Comparison of ENCODE assay signal across 8 cellular contexts in the genomic region with DNA sequence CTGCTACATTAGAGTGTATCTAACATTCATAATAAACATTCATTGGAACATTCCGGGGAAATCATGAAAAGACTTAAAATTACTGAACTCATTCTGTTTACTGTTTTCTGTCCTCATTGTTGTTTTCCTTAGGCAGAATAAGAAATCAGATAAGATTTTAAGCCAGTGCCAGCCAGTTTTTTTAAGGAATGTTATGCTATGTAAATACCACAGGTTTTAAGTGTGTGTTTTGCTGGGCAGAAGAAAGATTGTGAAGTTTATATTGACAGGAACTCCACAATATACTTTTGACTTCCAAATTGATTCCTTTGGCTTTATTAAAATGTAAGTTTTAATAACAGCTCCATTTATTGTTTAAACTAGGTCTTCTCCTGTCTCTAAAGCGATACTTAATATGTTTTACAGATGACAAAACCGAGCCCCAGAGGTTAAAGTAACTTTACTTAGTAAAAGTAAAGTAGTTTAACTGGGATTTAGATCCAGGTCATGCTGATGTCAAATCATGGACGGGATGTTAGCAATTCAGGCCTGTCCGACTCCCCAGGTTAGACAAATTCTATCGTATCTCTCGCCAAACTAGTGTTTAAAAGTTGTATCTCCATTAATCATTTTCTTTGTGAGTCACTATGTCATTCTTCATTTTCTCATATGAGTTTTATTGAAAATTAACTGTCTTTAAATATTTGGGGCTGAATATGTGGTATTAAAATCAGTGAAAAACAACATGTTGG.
A peak's percentile ranks its signal among the peaks of the same experiment; 100 is the strongest.
DNase-seq lines count a peak whose midpoint lies in the region; ATAC-seq and TF ChIP-seq lines count a peak whose summit lies in the region.

No MANE protein-coding gene starts in this region.

- H3K9ac ChIP-seq in muscle layer of colon (ENCODE audit: low read length): peak overlapping the region; percentile 83

- H3K27me3 ChIP-seq in muscle layer of colon (ENCODE audit: control insufficient read depth in 1 of 2, insufficient read depth in 2 of 2, low read length in 2 of 2): no peaks in the 10 kb centered on the region

- H3K9me3 ChIP-seq in KOPT-K1 (ENCODE audit: insufficient read depth, low read length, poor library complexity, severe bottlenecking) (no peaks in the 10 kb centered on the region), muscle layer of colon (ENCODE audit: low read length) (no peaks in the 10 kb centered on the region)

- no peaks in the 10 kb centered on the region for H3K9me3 Mint-ChIP-seq in central memory CD8-positive, alpha-beta T cell

- peaks cover 7% of the 10 kb centered on the region for H3K27me3 Mint-ChIP-seq in central memory CD8-positive, alpha-beta T cell

- TF ChIP-seq CTCF in AG10803 (conservative IDR thresholded peaks at IDR 0.05; ENCODE audit: low read length): no peak

- H3K27ac Mint-ChIP-seq in central memory CD8-positive, alpha-beta T cell (ENCODE audit: low read depth): no peak overlapping the region

- DNase-seq in AG10803 (ENCODE audit: low read depth) (no peak), HuH-7 (ENCODE audit: low spot score) (no peak), NCI-H1436 treated with DMSO at 0.1 percent for 48 hours (lab: John Stamatoyannopoulos, UW) (no peak)
- DNase-seq in central memory CD8-positive, alpha-beta T cell (ENCODE audit: low spot score in 2 of 2): no peak

- no peak for ATAC-seq in central memory CD8-positive, alpha-beta T cell (replicated peaks; ENCODE audit: extremely low read depth, poor library complexity, severe bottlenecking)
- no peak for ATAC-seq in GM21786 (IDR thresholded peaks at IDR 0.05; ENCODE audit: unreplicated experiment)
- ATAC-seq in GM21723 (IDR thresholded peaks at IDR 0.05; ENCODE audit: unreplicated experiment): no peak

- H3K4me3 Mint-ChIP-seq in central memory CD8-positive, alpha-beta T cell: peak overlapping the region; percentile 100

- peak overlapping the region; percentile 76 for H3K4me3 ChIP-seq in AG10803 (ENCODE audit: low read length)
- H3K4me3 ChIP-seq in muscle layer of colon (ENCODE audit: low read depth in 1 of 2, low read length in 2 of 2): peak overlapping the region; percentile 75 to 94

- peaks cover 21% of the 10 kb centered on the region for H3K4me1 ChIP-seq in muscle layer of colon (ENCODE audit: insufficient read depth, low read length)

- H3K4me1 Mint-ChIP-seq in central memory CD8-positive, alpha-beta T cell: peaks cover 30% of the 10 kb centered on the region

- H3K36me3 ChIP-seq in KOPT-K1 (ENCODE audit: insufficient read depth, low read length) (peaks cover 13% of the 10 kb centered on the region), muscle layer of colon (ENCODE audit: insufficient read depth, low read length) (no peaks in the 10 kb centered on the region)

- H3K27ac ChIP-seq in KOPT-K1 (ENCODE audit: low read depth, low read length, poor library complexity, severe bottlenecking): peak overlapping the region; percentile 84
- peak overlapping the region; percentile 84 for H3K27ac ChIP-seq in muscle layer of colon (ENCODE audit: low read depth, low read length)

- H3K36me3 Mint-ChIP-seq in central memory CD8-positive, alpha-beta T cell (ENCODE audit: insufficient read depth): peaks cover 7% of the 10 kb centered on the region
